Comparison of ENCODE assay signal across 8 cellular contexts in genomic region chr12:62191747-62192485, GRCh38.
DNase-seq lines count a peak whose midpoint lies in the region; ATAC-seq and TF ChIP-seq lines count a peak whose summit lies in the region.

No MANE protein-coding gene starts in this region.

- peak; percentile 39 for DNase-seq in AG20443 (ENCODE audit: low spot score)
- DNase-seq in activated CD8-positive, alpha-beta memory T cell treated with anti-CD3 and anti-CD28 coated beads, Interleukin-2, amount 50 U/mL, for 48 hours: peak; percentile 59
- peak; percentile 30 to 61 for DNase-seq in foreskin fibroblast
- DNase-seq in osteocyte (ENCODE audit: extremely low spot score, unreplicated experiment): no peak
- DNase-seq in GM19240 (ENCODE audit: insufficient read length, low spot score): no peak

- H3K36me3 Mint-ChIP-seq in osteocyte (ENCODE audit: unreplicated experiment): no peaks in the 10 kb centered on the region

- no peak overlapping the region for H3K27ac Mint-ChIP-seq in osteocyte (ENCODE audit: unreplicated experiment)

- H3K4me3 ChIP-seq in foreskin fibroblast (ENCODE audit: low read depth in 1 of 2, low read length in 2 of 2): peak overlapping the region; percentile 43 to 63

- H3K4me1 Mint-ChIP-seq in osteocyte (ENCODE audit: unreplicated experiment): peaks cover 23% of the 10 kb centered on the region

- peaks cover 80% of the 10 kb centered on the region for H3K27me3 Mint-ChIP-seq in osteocyte (ENCODE audit: unreplicated experiment)

- TF ChIP-seq CTCF in foreskin fibroblast (IDR thresholded peaks at IDR 0.05; ENCODE audit: low read depth, low read length): no peak
- TF ChIP-seq CTCF in osteocyte (IDR thresholded peaks at IDR 0.05): no peak

- ATAC-seq in HG02885 (IDR thresholded peaks at IDR 0.05; ENCODE audit: poor library complexity, unreplicated experiment): peak; percentile 1
- no peak for ATAC-seq in HG03135 (IDR thresholded peaks at IDR 0.05; ENCODE audit: unreplicated experiment)
- no peak for ATAC-seq in HG02798 (IDR thresholded peaks at IDR 0.05; ENCODE audit: poor library complexity, unreplicated experiment)

- H3K9me3 Mint-ChIP-seq in osteocyte (ENCODE audit: unreplicated experiment): no peaks in the 10 kb centered on the region

- peak overlapping the region; percentile 74 for H3K4me3 Mint-ChIP-seq in osteocyte (ENCODE audit: unreplicated experiment)

Comparison
In these comparisons a context has a peak if more than half of its experiments do, and no peak if none do; other contexts are left out.
1. DNase-seq: peak in AG20443 (single experiment), activated CD8-positive, alpha-beta memory T cell treated with anti-CD3 and anti-CD28 coated beads, Interleukin-2, amount 50 U/mL, for 48 hours (single experiment) and foreskin fibroblast (2 of 2); none in osteocyte (single experiment) and GM19240 (single experiment).